ENCODE assay signal across 8 cellular contexts in the genomic region with DNA sequence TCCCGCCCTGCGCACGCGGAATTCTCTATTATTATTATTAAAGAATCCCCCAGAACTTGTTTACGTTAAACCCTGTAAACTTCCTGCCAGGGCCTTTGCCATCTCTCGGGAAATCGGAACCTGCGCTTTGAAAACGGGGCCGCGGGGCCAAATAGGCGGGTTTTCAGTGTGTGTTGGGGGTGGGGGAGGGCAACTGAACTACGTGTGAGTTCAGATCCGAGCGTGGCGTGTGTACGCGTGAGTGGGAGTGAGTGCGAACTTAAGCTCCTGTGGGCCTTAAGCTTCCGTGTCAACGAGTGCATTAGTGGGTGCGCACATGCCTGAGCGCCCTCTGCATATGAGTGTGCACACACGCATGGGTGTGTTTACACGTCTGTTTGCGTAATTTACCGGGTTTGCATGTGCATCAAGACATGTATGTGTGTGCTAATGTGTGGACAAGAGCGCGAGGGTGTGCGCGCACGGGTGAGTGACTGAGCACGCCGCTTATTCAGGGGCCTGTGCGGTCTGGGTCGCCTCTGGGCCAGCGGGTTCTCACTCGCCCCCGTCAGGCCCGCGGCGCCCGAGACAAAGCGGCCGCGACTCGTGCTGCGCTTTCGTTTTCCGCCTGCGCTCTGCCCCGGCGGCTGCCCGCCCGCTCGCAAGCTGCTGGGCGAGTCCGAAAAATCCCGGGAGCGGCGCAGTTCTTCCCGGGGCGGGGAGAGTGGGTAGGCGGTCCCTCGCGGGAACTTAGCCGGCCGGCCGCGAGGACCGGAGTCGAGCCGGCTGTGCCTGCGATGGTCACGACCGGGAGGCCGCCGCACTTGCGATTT. TPM values are rescaled to one million over a fixed set of nuclear protein-coding genes. Genes with fewer than 3 reads are reported as not detected.
DNase-seq lines count a peak whose midpoint lies in the region; ATAC-seq and TF ChIP-seq lines count a peak whose summit lies in the region.

No MANE protein-coding gene starts in this region.

- H3K4me1 ChIP-seq in duodenal mucosa (ENCODE audit: control insufficient read depth in 1 of 2, insufficient read depth in 2 of 2, low read length in 2 of 2) = peaks cover 0 to 15% of the 10 kb centered on the region in 2 donors
- peaks cover 10% of the 10 kb centered on the region for H3K4me1 ChIP-seq in mononuclear cell (ENCODE audit: insufficient read depth, low read length)
- H3K4me1 ChIP-seq in aorta (ENCODE audit: control insufficient read depth in 1 of 2, insufficient read depth in 2 of 2, low read length in 2 of 2) = no peaks in the 10 kb centered on the region

- intact Hi-C loops in aorta (cut with DNase I) = loop anchor here in 1 of 2 donors (2.0 kb wide), 1 partner anchor 166 kb away; no protein-coding TSS in a partner anchor

- H3K27ac ChIP-seq in duodenal mucosa (ENCODE audit: low read depth, low read length) (peak overlapping the region; percentile 74), aorta (ENCODE audit: low read depth in 1 of 2, low read length in 2 of 2) (no peak overlapping the region)

- DNase-seq in OCI-M1 (lab: John Stamatoyannopoulos, UW) (peak; percentile 50), aorta (peak; percentile 66 to 87), germinal center (ENCODE audit: low spot score) (no peak), GM19240 (ENCODE audit: insufficient read length, low spot score) (no peak)

- H3K4me3 ChIP-seq in GM12875 (ENCODE audit: low read depth, low read length) = peak overlapping the region; percentile 47
- H3K4me3 ChIP-seq in duodenal mucosa (ENCODE audit: low read depth in 1 of 2, low read length in 2 of 2) = peak overlapping the region; percentile 69 to 73
- H3K4me3 ChIP-seq in mononuclear cell (ENCODE audit: low read length) = peak overlapping the region; percentile 22
- peak overlapping the region; percentile 53 to 58 for H3K4me3 ChIP-seq in aorta (ENCODE audit: low read length in 2 of 2)

- peak; percentile 44 for ATAC-seq in aorta (ENCODE audit: low FRiP score)
- ATAC-seq in GM21619 (IDR thresholded peaks at IDR 0.05; ENCODE audit: unreplicated experiment) = no peak

- no peak for TF ChIP-seq CTCF in GM12875 (IDR thresholded peaks at IDR 0.05; ENCODE audit: borderline replicate concordance, insufficient read depth, low read depth, low read length)

- peak overlapping the region; percentile 48 to 51 for H3K9ac ChIP-seq in duodenal mucosa (ENCODE audit: low read depth in 1 of 2, low read length in 2 of 2)

- 1% methylated on average over 79 of the region's 79 CpGs for WGBS in aorta, 2 donors

- H3K9me3 ChIP-seq in duodenal mucosa (ENCODE audit: control insufficient read depth in 1 of 2, low read length in 2 of 2) (no peaks in the 10 kb centered on the region), mononuclear cell (ENCODE audit: low read depth, low read length) (no peaks in the 10 kb centered on the region), aorta (ENCODE audit: control insufficient read depth, low read length) (no peaks in the 10 kb centered on the region)

- H3K36me3 ChIP-seq in duodenal mucosa (ENCODE audit: control insufficient read depth in 1 of 2, insufficient read depth in 2 of 2, low read length in 2 of 2) (no peaks in the 10 kb centered on the region), aorta (ENCODE audit: control insufficient read depth in 1 of 2, insufficient read depth in 2 of 2, low read length in 1 of 2) (no peaks in the 10 kb centered on the region)

- peaks cover 62 to 71% of the 10 kb centered on the region in 2 donors for H3K27me3 ChIP-seq in duodenal mucosa (ENCODE audit: control insufficient read depth in 1 of 2, insufficient read depth in 2 of 2, low read length in 2 of 2)
- peaks cover 76% of the 10 kb centered on the region for H3K27me3 ChIP-seq in mononuclear cell (ENCODE audit: insufficient read depth, low read length)
- no peaks in the 10 kb centered on the region for H3K27me3 ChIP-seq in aorta (ENCODE audit: control insufficient read depth in 1 of 2, insufficient read depth in 2 of 2, low read length in 1 of 2)

RNA-seq across cellular contexts. Expression of a gene that starts 1.2 kb away (rescaled TPM):
- total RNA-seq in mononuclear cell (under 0.01 TPM), aorta (1 to 10 TPM in 1 of 2 donors, under 1 TPM in 1; 0.88 to 1.8 TPM)
- polyA plus RNA-seq in aorta = under 1 TPM; 0.10 to 0.13 TPM

RNA-seq across cellular contexts. Expression of a gene that starts 45.9 kb away (rescaled TPM):
- 3.3 TPM for total RNA-seq in mononuclear cell
- total RNA-seq in aorta = 10 to 100 TPM; 14.0 to 23.1 TPM
- 10 to 100 TPM in 1 of 2 donors, 1 to 10 TPM in 1; 2.3 to 13.2 TPM for polyA plus RNA-seq in aorta

RNA-seq across cellular contexts. Expression of a gene that starts 57.5 kb away (rescaled TPM):
- total RNA-seq in mononuclear cell = not detected
- total RNA-seq in aorta = 10 to 100 TPM; 29.0 to 45.4 TPM
- 10 to 100 TPM in 1 of 2 donors, 1 to 10 TPM in 1; 8.6 to 22.8 TPM for polyA plus RNA-seq in aorta

Comparison
In these comparisons a context has a peak if more than half of its experiments do, and no peak if none do; other contexts are left out.
1. DNase-seq: peak in OCI-M1 (single experiment) and aorta (2 of 2); none in germinal center (single experiment) and GM19240 (single experiment).
2. RNA of a gene that starts 57.5 kb away (total RNA-seq): 29.0 to 45.4 TPM in aorta; not detected in mononuclear cell (single experiment); every median in the first group is over 10 times any median in the second.
3. Peak in every context shown above with its lines, with median percentiles within 50 percentile points of each other: H3K4me3 ChIP-seq.